23 cellular contexts compared by ENCODE assay signal in genomic region chr14:99592394-99592793, GRCh38. TPM values are rescaled to one million over a fixed set of nuclear protein-coding genes. Genes with fewer than 3 reads are reported as not detected.
DNase-seq lines count a peak whose midpoint lies in the region; ATAC-seq, FAIRE-seq and TF ChIP-seq lines count a peak whose summit lies in the region.
"Had no signal": no experiment of that assay in that cellular context is flagged by ENCODE, and none has a peak within 500 bp of the region (broad histone marks: within the 10 kb centered on the region; RNA-seq: fewer than 3 reads in every experiment).

No MANE protein-coding gene starts in this region.

- peak overlapping the region; percentile 4 for H3K18ac ChIP-seq in H1 (ENCODE audit: extremely low read depth, low read length)
- H3K18ac ChIP-seq in neuronal stem cell (ENCODE audit: low read length): peak overlapping the region; percentile 39

- H4K20me1 ChIP-seq in H1 (replicated peaks in 1 of 2; ENCODE audit: control insufficient read depth in 1 of 2, insufficient read depth in 2 of 2, low read length in 2 of 2): peaks cover 7 to 15% of the 10 kb centered on the region in 2 experiments

- TF ChIP-seq RAD21 in H1 (IDR thresholded peaks at IDR 0.05 in 1 of 2, conservative IDR thresholded peaks at IDR 0.05 in 1 of 2; ENCODE audit: low read depth in 2 of 2, low read length in 2 of 2): no peak

- H3K27me3 ChIP-seq in heart left ventricle: no peaks in the 10 kb centered on the region
- H3K27me3 ChIP-seq in H1 (replicated peaks in 1 of 4; ENCODE audit: control insufficient read depth in 3 of 4, extremely low read depth in 1 of 4, insufficient read depth in 3 of 4, low read length in 3 of 4): no peaks in the 10 kb centered on the region; a peak in 1 of 7 replicates
- peaks cover 0 to 13% (median 0%) of the 10 kb centered on the region in 3 experiments for H3K27me3 ChIP-seq in neuronal stem cell (ENCODE audit: control insufficient read depth in 3 of 3, insufficient read depth in 3 of 3, low read depth in 1 of 3, low read length in 3 of 3)
- H3K27me3 ChIP-seq in uterus: no peaks in the 10 kb centered on the region
- H3K27me3 ChIP-seq in endodermal cell (ENCODE audit: control insufficient read depth, insufficient read depth, low read length, poor library complexity, severe bottlenecking): no peaks in the 10 kb centered on the region
- H3K27me3 ChIP-seq: colonic mucosa, stomach had no signal

- H3K14ac ChIP-seq in H1 (ENCODE audit: insufficient read length): no peak overlapping the region
- no peak overlapping the region for H3K14ac ChIP-seq in neuronal stem cell (ENCODE audit: low read length)

- no peak for TF ChIP-seq EP300 in H1 (IDR thresholded peaks at IDR 0.05; ENCODE audit: borderline replicate concordance in 1 of 2, low read depth in 2 of 2, low read length in 2 of 2)

- H2AFZ ChIP-seq in H1 (ENCODE audit: low read length) (no peak overlapping the region), neuronal stem cell (ENCODE audit: low read length) (no peak overlapping the region)

- H3K23ac ChIP-seq in H1 (ENCODE audit: insufficient read length) (no peak overlapping the region), neuronal stem cell (ENCODE audit: low read depth, low read length, poor library complexity) (no peak overlapping the region)

- peak overlapping the region in 1 of 2 experiments; percentile 31; a peak in 1 of 4 replicates for H3K4me2 ChIP-seq in H1 (ENCODE audit: insufficient read depth in 1 of 2, low read depth in 2 of 2, low read length in 2 of 2)
- H3K4me2 ChIP-seq in neuronal stem cell (ENCODE audit: insufficient read depth, low read length, poor library complexity, severe bottlenecking): no peak overlapping the region
- H3K4me2 ChIP-seq: smooth muscle cell had no signal

- CTCF ChIA-PET in H1 (lab: Charles Lee; ENCODE audit: partially characterized antibody): interaction anchor here (1.0 to 4.3 kb wide), 5 partner anchors 8 to 69 kb away, joined by 3 to 18 read pairs (median 4); no protein-coding TSS in a partner anchor

- no peak for TF ChIP-seq POLR2A in heart left ventricle (IDR thresholded peaks at IDR 0.05)
- TF ChIP-seq POLR2A in H1 (IDR thresholded peaks at IDR 0.05; ENCODE audit: control extremely low read depth in 1 of 2, low read depth in 2 of 2, low read length in 2 of 2): no peak
- TF ChIP-seq POLR2A in uterus (IDR thresholded peaks at IDR 0.05): no peak
- TF ChIP-seq POLR2A in GM18505 (IDR thresholded peaks at IDR 0.05; ENCODE audit: borderline replicate concordance, extremely low read depth, insufficient read depth, insufficient read length): no peak

- H2BK12ac ChIP-seq in H1 (ENCODE audit: low read depth, low read length) (peak overlapping the region; percentile 80; the same call in 1 of the 2 replicates), neuronal stem cell (ENCODE audit: low read length) (no peak overlapping the region)

- peaks cover 47% of the 10 kb centered on the region for H3K4me1 Mint-ChIP-seq in endodermal cell

- H3K9me3 ChIP-seq in heart left ventricle (no peaks in the 10 kb centered on the region), H1 (ENCODE audit: insufficient read depth in 2 of 2, low read depth in 1 of 2, low read length in 1 of 2) (no peaks in the 10 kb centered on the region), neuronal stem cell (replicated peaks in 1 of 2; ENCODE audit: control insufficient read depth in 2 of 2, insufficient read depth in 1 of 2, low read depth in 1 of 2, low read length in 2 of 2) (no peaks in the 10 kb centered on the region), uterus (no peaks in the 10 kb centered on the region), endodermal cell (ENCODE audit: control insufficient read depth, low read length) (no peaks in the 10 kb centered on the region)
- H3K9me3 ChIP-seq: colonic mucosa, stomach had no signal

- H3K4ac ChIP-seq in H1 (replicated peaks; ENCODE audit: insufficient read length, low read depth, low read length): peak overlapping the region; percentile 6
- no peak overlapping the region for H3K4ac ChIP-seq in neuronal stem cell (ENCODE audit: low read length)

- intact Hi-C loops in heart left ventricle (cut with DNase I) (no loop called here), left ventricle myocardium superior (cut with micrococcal nuclease) (no loop called here), uterus (cut with DNase I; ENCODE audit: low total_unique reads) (no loop called here)

- no peak overlapping the region for H3K56ac ChIP-seq in H1 (replicated peaks; ENCODE audit: insufficient read length, low read depth, low read length)

- H3K23me2 ChIP-seq in H1 (ENCODE audit: low read depth, low read length): no peaks in the 10 kb centered on the region

- H3K36me3 Mint-ChIP-seq in endodermal cell (ENCODE audit: low read depth): no peaks in the 10 kb centered on the region
- H3K36me3 Mint-ChIP-seq: activated naive CD8-positive, alpha-beta T cell had no signal

- ATAC-seq in heart left ventricle (no peak), left ventricle myocardium superior (no peak), GM18505 (IDR thresholded peaks at IDR 0.05; ENCODE audit: unreplicated experiment) (no peak), HG03432 (IDR thresholded peaks at IDR 0.05; ENCODE audit: unreplicated experiment) (no peak)

- H4K91ac ChIP-seq in H1 (replicated peaks; ENCODE audit: insufficient read length, low read length) (no peak overlapping the region), neuronal stem cell (ENCODE audit: low read depth, low read length, poor library complexity) (no peak overlapping the region)

- WGBS in heart left ventricle, 4 donors: 69 to 78% (median 73%) methylated on average over 2 of the region's 2 CpGs
- 58% methylated on average over 2 of the region's 2 CpGs; no CpG with 5 or more reads in 1 of the 2 experiments for WGBS in H1 (ENCODE audit: extremely low coverage in 1 of 2, insufficient coverage in 1 of 2, insufficient read length in 1 of 2, insufficient replicate concordance in 2 of 2, low coverage in 1 of 2, low lambda C conversion rate in 2 of 2, missing lambda C conversion rate in 1 of 2), 2 experiments
- WGBS in neuronal stem cell (ENCODE audit: extremely low coverage in 2 of 2, insufficient read length in 2 of 2, insufficient replicate concordance in 1 of 2), 2 donors: no CpG with 5 or more reads among the region's 2 CpGs
- WGBS in endodermal cell (ENCODE audit: insufficient coverage in 1 of 2, insufficient read length in 1 of 2), 2 experiments: 77 to 92% methylated on average over 2 of the region's 2 CpGs

- TF ChIP-seq CTCF in heart left ventricle (IDR thresholded peaks at IDR 0.05) (no peak), H1 (IDR thresholded peaks at IDR 0.05; ENCODE audit: control extremely low read depth in 1 of 3, insufficient read depth in 1 of 3, low read depth in 1 of 3, low read length in 3 of 3) (no peak), uterus (IDR thresholded peaks at IDR 0.05) (no peak), endodermal cell (conservative IDR thresholded peaks at IDR 0.05) (no peak)

- no peak overlapping the region; the same call in 1 of the 2 replicates for H2BK5ac ChIP-seq in H1 (ENCODE audit: low read depth, low read length)
- H2BK5ac ChIP-seq in neuronal stem cell (ENCODE audit: low read length): no peak overlapping the region

- H3K36me3 ChIP-seq in heart left ventricle: no peaks in the 10 kb centered on the region
- H3K36me3 ChIP-seq in H1 (ENCODE audit: control insufficient read depth in 2 of 4, insufficient read depth in 4 of 4, low read length in 3 of 4): no peaks in the 10 kb centered on the region
- peaks cover 0 to 7% of the 10 kb centered on the region in 2 donors for H3K36me3 ChIP-seq in neuronal stem cell (replicated peaks in 1 of 2; ENCODE audit: control insufficient read depth in 2 of 2, insufficient read depth in 2 of 2, low read length in 2 of 2)
- H3K36me3 ChIP-seq in uterus: no peaks in the 10 kb centered on the region
- no peaks in the 10 kb centered on the region for H3K36me3 ChIP-seq in endodermal cell (ENCODE audit: control insufficient read depth, insufficient read depth, low read length)
- H3K36me3 ChIP-seq: colonic mucosa, stomach had no signal

- H2BK15ac ChIP-seq in H1 (ENCODE audit: low read length): peak overlapping the region; percentile 95; the same call in 1 of the 2 replicates
- H2BK15ac ChIP-seq in neuronal stem cell (ENCODE audit: low read length): no peak overlapping the region

- H2BK20ac ChIP-seq in H1 (ENCODE audit: low read length): peak overlapping the region; percentile 72; the same call in 1 of the 2 replicates

- H3K4me3 ChIP-seq in heart left ventricle: no peak overlapping the region
- H3K4me3 ChIP-seq in H1 (ENCODE audit: extremely low read depth in 1 of 4, insufficient read depth in 2 of 4, low read depth in 3 of 4, low read length in 4 of 4): no peak overlapping the region
- no peak overlapping the region for H3K4me3 ChIP-seq in neuronal stem cell (ENCODE audit: low read length in 2 of 2)
- H3K4me3 ChIP-seq in uterus: no peak overlapping the region
- no peak overlapping the region for H3K4me3 ChIP-seq in endodermal cell (ENCODE audit: low read length)
- H3K4me3 ChIP-seq: colonic mucosa, lung, smooth muscle cell, stomach had no signal

- H3K27ac ChIP-seq in heart left ventricle (peak overlapping the region in 11 of 12 donors; percentile 11 to 69 (median 52)), H1 (ENCODE audit: low read depth, low read length) (no peak overlapping the region), neuronal stem cell (replicated peaks; ENCODE audit: low read length) (no peak overlapping the region), uterus (peak overlapping the region; percentile 38 to 51), endodermal cell (ENCODE audit: low read depth, low read length) (no peak overlapping the region)
- H3K27ac ChIP-seq: C4-2B, colonic mucosa, HL-60 had no signal

- no peak overlapping the region for H2BK120ac ChIP-seq in H1 (replicated peaks; ENCODE audit: low read depth, low read length)
- peak overlapping the region; percentile 4 for H2BK120ac ChIP-seq in neuronal stem cell (ENCODE audit: low read depth, low read length)

- H3K79me1 ChIP-seq in H1 (ENCODE audit: low read depth, low read length) (peaks cover 25% of the 10 kb centered on the region), neuronal stem cell (ENCODE audit: low read depth, low read length) (peaks cover 8% of the 10 kb centered on the region)

- H3K4me3 Mint-ChIP-seq in endodermal cell: no peak overlapping the region
- H3K4me3 Mint-ChIP-seq: activated CD4-positive, alpha-beta T cell treated with anti-CD3 and anti-CD28 coated beads, Interleukin-2, amount 10 ng/mL, durations not matched to agents 24 days and 14 days; activated naive CD8-positive, alpha-beta T cell; HFFc6 had no signal

- no peak overlapping the region for H3K27ac Mint-ChIP-seq in endodermal cell
- H3K27ac Mint-ChIP-seq: activated CD4-positive, alpha-beta T cell treated with anti-CD3 and anti-CD28 coated beads, Interleukin-2, amount 10 ng/mL, durations not matched to agents 24 days and 14 days; activated naive CD8-positive, alpha-beta T cell; HFFc6 had no signal

- no peak for FAIRE-seq in H1 (lab: Jason Lieb, UNC)

- H2AK5ac ChIP-seq in H1 (ENCODE audit: low read depth, low read length): peak overlapping the region; percentile 96
- no peak overlapping the region for H2AK5ac ChIP-seq in neuronal stem cell (ENCODE audit: low read depth, low read length)

- no peak overlapping the region for H4K5ac ChIP-seq in H1 (ENCODE audit: insufficient read length, low read depth, low read length)

- no peaks in the 10 kb centered on the region for H3K9me3 Mint-ChIP-seq in endodermal cell
- H3K9me3 Mint-ChIP-seq: activated CD4-positive, alpha-beta T cell treated with anti-CD3 and anti-CD28 coated beads, Interleukin-2, amount 10 ng/mL, durations not matched to agents 24 days and 14 days; HFFc6 had no signal

- no peak overlapping the region for H3K9ac ChIP-seq in H1 (replicated peaks in 1 of 4; ENCODE audit: extremely low read depth in 1 of 4, low read depth in 3 of 4, low read length in 3 of 4)
- H3K9ac ChIP-seq in neuronal stem cell (ENCODE audit: low read depth, low read length, poor library complexity): no peak overlapping the region
- H3K9ac ChIP-seq in endodermal cell (ENCODE audit: extremely low read depth, low read length, poor library complexity, severe bottlenecking): no peak overlapping the region

- H4K8ac ChIP-seq in H1 (ENCODE audit: extremely low read depth, insufficient read depth, low read length) (no peak overlapping the region), neuronal stem cell (ENCODE audit: low read depth, low read length) (no peak overlapping the region)

- DNase-seq in heart left ventricle: no peak
- no peak for DNase-seq in left ventricle myocardium superior
- no peak for DNase-seq in H1 (ENCODE audit: low read depth in 1 of 2, low spot score in 2 of 2)
- DNase-seq in neuronal stem cell (ENCODE audit: low spot score): no peak
- DNase-seq in uterus: no peak
- no peak for DNase-seq in endodermal cell
- DNase-seq: activated CD4-positive, alpha-beta T cell treated with anti-CD3 and anti-CD28 coated beads, Interleukin-2, amount 10 ng/mL, durations not matched to agents 24 days and 14 days; colonic mucosa; DMS 273 treated with DMSO at 0.1 percent for 48 hours; HFFc6; NCI-H1417 treated with DMSO at 0.1 percent for 48 hours; NCI-H2107; NCI-H510A treated with DMSO at 0.1 percent for 48 hours; stimulated activated CD4-positive, alpha-beta T cell treated with anti-CD3 and anti-CD28 coated beads, Interleukin-2, amount 100 ng/mL, for 48 hours; stomach had no signal

- POLR2A ChIA-PET in H1 (lab: Charles Lee; ENCODE audit: partially characterized antibody): no interaction called here

- peaks cover 0 to 73% of the 10 kb centered on the region in 2 experiments; a peak in 2 of 4 replicates for H3K79me2 ChIP-seq in H1 (ENCODE audit: control insufficient read depth in 1 of 2, insufficient read depth in 2 of 2, low read length in 2 of 2)

- H3K27me3 Mint-ChIP-seq in endodermal cell (ENCODE audit: insufficient read depth): no peaks in the 10 kb centered on the region
- H3K27me3 Mint-ChIP-seq: activated CD4-positive, alpha-beta T cell treated with anti-CD3 and anti-CD28 coated beads, Interleukin-2, amount 10 ng/mL, durations not matched to agents 24 days and 14 days; activated naive CD8-positive, alpha-beta T cell had no signal

- H3K4me1 ChIP-seq in heart left ventricle (peaks cover 7 to 94% (median 71%) of the 10 kb centered on the region in 12 donors), H1 (replicated peaks in 1 of 4; ENCODE audit: control insufficient read depth in 3 of 4, insufficient read depth in 4 of 4, low read length in 3 of 4) (peaks cover 0 to 23% (median 17%) of the 10 kb centered on the region in 4 experiments; a peak in 6 of 7 replicates), neuronal stem cell (ENCODE audit: control insufficient read depth in 2 of 2, insufficient read depth in 1 of 2, low read depth in 1 of 2, low read length in 2 of 2) (peaks cover 26 to 27% of the 10 kb centered on the region in 2 donors), uterus (peaks cover 0 to 36% of the 10 kb centered on the region in 2 donors), endodermal cell (ENCODE audit: control insufficient read depth, insufficient read depth, low read length) (peaks cover 8% of the 10 kb centered on the region)

RNA-seq across cellular contexts. Expression of gene CCDC85C, which starts 11.6 kb away (rescaled TPM):
- total RNA-seq in heart left ventricle: 10 to 100 TPM; 22.5 to 45.4 (median 29.2) TPM
- polyA plus RNA-seq in heart left ventricle: 10 to 100 TPM; 29.7 to 43.5 TPM
- 49.3 TPM for total RNA-seq in left ventricle myocardium superior
- total RNA-seq in H1 (2021; fragmentation: NEBNext Ultra II Directional; extraction: Animal tissue kit (Norgen Biotek cat#: 25700)): 35.8 and 38.6 TPM in 2 replicates
- 16.8 and 26.4 TPM in 2 replicates for polyA plus RNA-seq in H1 (2011; rRNA removed)
- polyA plus RNA-seq in H1 (2011; cell fraction: cytosol; rRNA removed): 18.1 TPM
- polyA plus RNA-seq in H1 (2011; cell fraction: nucleus; rRNA removed): 31.7 TPM
- 18.2 to 30.0 TPM (median 25.2 TPM) in 4 replicates for polyA plus RNA-seq in H1 (2012, experiment 1 of 2)
- polyA plus RNA-seq in H1 (2012, experiment 2 of 2): 32.9 TPM
- 15.1 TPM for polyA plus RNA-seq in H1 (2013, experiment 1 of 2)
- polyA plus RNA-seq in H1 (2013, experiment 2 of 2): 15.5 TPM
- polyA minus RNA-seq in H1 (2011; rRNA and poly(A)+ RNA removed): 22.2 and 22.8 TPM in 2 replicates
- 23.3 TPM for polyA minus RNA-seq in H1 (2011; cell fraction: cytosol; rRNA and poly(A)+ RNA removed)
- 19.6 TPM for polyA minus RNA-seq in H1 (2011; cell fraction: nucleus; rRNA and poly(A)+ RNA removed)
- 22.3 TPM for polyA plus RNA-seq in neuronal stem cell (2013, experiment 1 of 2)
- 22.5 TPM for polyA plus RNA-seq in neuronal stem cell (2013, experiment 2 of 2)
- 10 to 100 TPM in 2 of 4 donors, 1 to 10 TPM in 1, under 1 TPM in 1; 0.88 to 56.3 (median 13.6) TPM for total RNA-seq in uterus
- total RNA-seq in endodermal cell: 10 to 100 TPM; 32.8 to 45.8 TPM
- 63.0 TPM for polyA plus RNA-seq in endodermal cell (2013, experiment 1 of 2)
- 64.5 TPM for polyA plus RNA-seq in endodermal cell (2013, experiment 2 of 2)

RNA-seq across cellular contexts. Expression of gene HHIPL1, which starts 52.5 kb away (rescaled TPM):
- 1 to 10 TPM in 8 of 9 donors, under 1 TPM in 1; 0.75 to 3.1 (median 1.5) TPM for total RNA-seq in heart left ventricle
- under 1 TPM; 0.34 to 0.86 TPM for polyA plus RNA-seq in heart left ventricle
- total RNA-seq in left ventricle myocardium superior: 1.5 TPM
- 2.6 and 3.1 TPM in 2 replicates for total RNA-seq in H1 (2021; fragmentation: NEBNext Ultra II Directional; extraction: Animal tissue kit (Norgen Biotek cat#: 25700))
- 1.5 and 2.1 TPM in 2 replicates for polyA plus RNA-seq in H1 (2011; rRNA removed)
- 1.4 TPM for polyA plus RNA-seq in H1 (2011; cell fraction: cytosol; rRNA removed)
- polyA plus RNA-seq in H1 (2011; cell fraction: nucleus; rRNA removed): 3.1 TPM
- polyA plus RNA-seq in H1 (2012, experiment 1 of 2): 1.0 to 2.0 TPM (median 1.8 TPM) in 4 replicates
- 1.2 TPM for polyA plus RNA-seq in H1 (2012, experiment 2 of 2)
- 1.2 TPM for polyA plus RNA-seq in H1 (2013, experiment 1 of 2)
- polyA plus RNA-seq in H1 (2013, experiment 2 of 2): 1.6 TPM
- 1.4 and 1.5 TPM in 2 replicates for polyA minus RNA-seq in H1 (2011; rRNA and poly(A)+ RNA removed)
- polyA minus RNA-seq in H1 (2011; cell fraction: cytosol; rRNA and poly(A)+ RNA removed): 1.7 TPM
- 3.8 TPM for polyA minus RNA-seq in H1 (2011; cell fraction: nucleus; rRNA and poly(A)+ RNA removed)
- 0.67 TPM for polyA plus RNA-seq in neuronal stem cell (2013, experiment 1 of 2)
- polyA plus RNA-seq in neuronal stem cell (2013, experiment 2 of 2): 0.71 TPM
- total RNA-seq in uterus: 1 to 10 TPM in 3 of 4 donors, under 1 TPM in 1; under 0.01 to 8.2 (median 3.0) TPM
- 1 to 10 TPM; 3.0 to 3.4 TPM for total RNA-seq in endodermal cell
- polyA plus RNA-seq in endodermal cell (2013, experiment 1 of 2): 1.8 TPM
- polyA plus RNA-seq in endodermal cell (2013, experiment 2 of 2): 2.3 TPM
- total RNA-seq: activated CD4-positive, alpha-beta T cell treated with anti-CD3 and anti-CD28 coated beads, Interleukin-2, amount 10 ng/mL, durations not matched to agents 24 days and 14 days; MCF 10A had no signal

Comparison
In these comparisons a context has a peak if more than half of its experiments do, and no peak if none do; other contexts are left out.
1. H3K27ac ChIP-seq: peak in heart left ventricle (11 of 12) and uterus (2 of 2); none in H1 (single experiment), neuronal stem cell (single experiment) and endodermal cell (single experiment).